Comparison of ENCODE assay signal across 21 cellular contexts in genomic region chr4:588351-588849, GRCh38. TPM values are rescaled to one million over a fixed set of nuclear protein-coding genes. Genes with fewer than 3 reads are reported as not detected.
DNase-seq lines count a peak whose midpoint lies in the region; ATAC-seq, FAIRE-seq and TF ChIP-seq lines count a peak whose summit lies in the region.
"Had no signal": no experiment of that assay in that cellular context is flagged by ENCODE, and none has a peak within 500 bp of the region (broad histone marks: within the 10 kb centered on the region; RNA-seq: fewer than 3 reads in every experiment).

No MANE protein-coding gene starts in this region.

- H4K5ac ChIP-seq in H1 (ENCODE audit: insufficient read length, low read depth, low read length): no peak overlapping the region

- H3K4me1 ChIP-seq in H1 (replicated peaks in 1 of 4; ENCODE audit: control insufficient read depth in 3 of 4, insufficient read depth in 4 of 4, low read length in 3 of 4) (no peaks in the 10 kb centered on the region; a peak in 1 of 7 replicates), osteoblast (ENCODE audit: insufficient read depth, low read length) (no peaks in the 10 kb centered on the region)
- no peaks in the 10 kb centered on the region for H3K4me1 ChIP-seq in CD8-positive, alpha-beta memory T cell (ENCODE audit: insufficient read depth, low read length)
- H3K4me1 ChIP-seq: BLaER1 had no signal

- no peaks in the 10 kb centered on the region for H3K36me3 ChIP-seq in H7 (replicated peaks; ENCODE audit: control insufficient read depth, insufficient read depth, low read length)
- H3K36me3 ChIP-seq in H1 (ENCODE audit: control insufficient read depth in 2 of 4, insufficient read depth in 4 of 4, low read length in 3 of 4): no peaks in the 10 kb centered on the region
- no peaks in the 10 kb centered on the region for H3K36me3 ChIP-seq in osteoblast (ENCODE audit: insufficient read depth, low read length)
- H3K36me3 ChIP-seq in CD8-positive, alpha-beta memory T cell (ENCODE audit: insufficient read depth, low read length): no peaks in the 10 kb centered on the region
- H3K36me3 ChIP-seq: BLaER1 had no signal

- TF ChIP-seq EP300 in H1 (IDR thresholded peaks at IDR 0.05; ENCODE audit: borderline replicate concordance in 1 of 2, low read depth in 2 of 2, low read length in 2 of 2): no peak

- TF ChIP-seq RAD21 in H1 (IDR thresholded peaks at IDR 0.05 in 1 of 2, conservative IDR thresholded peaks at IDR 0.05 in 1 of 2; ENCODE audit: low read depth in 2 of 2, low read length in 2 of 2): no peak

- no peak overlapping the region for H3K4me3 ChIP-seq in H7 (ENCODE audit: insufficient read depth, low read depth, low read length)
- no peak overlapping the region for H3K4me3 ChIP-seq in H1 (ENCODE audit: extremely low read depth in 1 of 4, insufficient read depth in 2 of 4, low read depth in 3 of 4, low read length in 4 of 4)
- H3K4me3 ChIP-seq in osteoblast (ENCODE audit: insufficient read depth, low read length): no peak overlapping the region
- H3K4me3 ChIP-seq in coronary artery: no peak overlapping the region
- no peak overlapping the region for H3K4me3 ChIP-seq in CD8-positive, alpha-beta memory T cell (ENCODE audit: low read length)
- H3K4me3 ChIP-seq: BLaER1, GM12878 had no signal

- no peak overlapping the region for H3K14ac ChIP-seq in H1 (ENCODE audit: insufficient read length)

- no peak overlapping the region for H3K18ac ChIP-seq in H1 (ENCODE audit: extremely low read depth, low read length)

- WGBS in H1 (ENCODE audit: extremely low coverage in 1 of 2, insufficient coverage in 1 of 2, insufficient read length in 1 of 2, insufficient replicate concordance in 2 of 2, low coverage in 1 of 2, low lambda C conversion rate in 2 of 2, missing lambda C conversion rate in 1 of 2), 2 experiments: 92% methylated on average over 36 of the region's 36 CpGs; no CpG with 5 or more reads in 1 of the 2 experiments

- H3K4ac ChIP-seq in H1 (replicated peaks; ENCODE audit: insufficient read length, low read depth, low read length): no peak overlapping the region

- H3K27me3 ChIP-seq in H7 (ENCODE audit: control insufficient read depth, insufficient read depth, low read length) (no peaks in the 10 kb centered on the region), H1 (replicated peaks in 1 of 4; ENCODE audit: control insufficient read depth in 3 of 4, extremely low read depth in 1 of 4, insufficient read depth in 3 of 4, low read length in 3 of 4) (no peaks in the 10 kb centered on the region), osteoblast (ENCODE audit: insufficient read depth, low read length) (no peaks in the 10 kb centered on the region)
- H3K27me3 ChIP-seq in CD8-positive, alpha-beta memory T cell (ENCODE audit: insufficient read depth, low read length, poor library complexity, severe bottlenecking): no peaks in the 10 kb centered on the region
- H3K27me3 ChIP-seq: BLaER1 had no signal

- POLR2A ChIA-PET in H1 (lab: Charles Lee; ENCODE audit: partially characterized antibody): interaction anchor here (1.5 kb wide), 1 partner anchor 11 kb away, joined by 3 read pairs; no protein-coding TSS in a partner anchor
- POLR2A ChIA-PET in CD8-positive, alpha-beta memory T cell (lab: Charles Lee): no interaction called here

- no peak overlapping the region for H3K56ac ChIP-seq in H1 (replicated peaks; ENCODE audit: insufficient read length, low read depth, low read length)

- CTCF ChIA-PET in activated CD8-positive, alpha-beta memory T cell treated with anti-CD3 and anti-CD28 coated beads, Interleukin-2, amount 10 ng/mL, durations not matched to agents 7 days and 5 days (lab: Charles Lee): no interaction called here
- CTCF ChIA-PET in H1 (lab: Charles Lee; ENCODE audit: partially characterized antibody): interaction anchor here (0.6 to 1.9 kb wide), 6 partner anchors 9 to 96 kb away, joined by 3 to 5 read pairs (median 4); no protein-coding TSS in a partner anchor
- CTCF ChIA-PET in CD8-positive, alpha-beta memory T cell (lab: Charles Lee): interaction anchor here (1.3 kb wide), 1 partner anchor 8 kb away, joined by 4 read pairs; no protein-coding TSS in a partner anchor

- no peak overlapping the region for H4K91ac ChIP-seq in H1 (replicated peaks; ENCODE audit: insufficient read length, low read length)

- no peak overlapping the region for H2AK5ac ChIP-seq in H1 (ENCODE audit: low read depth, low read length)

- no peak overlapping the region for H3K4me2 ChIP-seq in H1 (ENCODE audit: insufficient read depth in 1 of 2, low read depth in 2 of 2, low read length in 2 of 2)
- H3K4me2 ChIP-seq in osteoblast (ENCODE audit: insufficient read depth, low read length): no peak overlapping the region
- H3K4me2 ChIP-seq: BLaER1, KMS-11 had no signal

- no peaks in the 10 kb centered on the region for H3K79me1 ChIP-seq in H1 (ENCODE audit: low read depth, low read length)

- H2AFZ ChIP-seq in H1 (ENCODE audit: low read length): peak overlapping the region; percentile 99
- no peak overlapping the region for H2AFZ ChIP-seq in osteoblast (ENCODE audit: low read length)

- no peak overlapping the region for H3K27ac ChIP-seq in H1 (ENCODE audit: low read depth, low read length)
- no peak overlapping the region for H3K27ac ChIP-seq in osteoblast (ENCODE audit: low read depth, low read length)
- H3K27ac ChIP-seq in coronary artery: no peak overlapping the region
- no peak overlapping the region for H3K27ac ChIP-seq in CD8-positive, alpha-beta memory T cell (ENCODE audit: low read depth, low read length)
- H3K27ac ChIP-seq: BLaER1, KMS-11 had no signal

- peaks cover 2% of the 10 kb centered on the region for H3K36me3 Mint-ChIP-seq in activated CD8-positive, alpha-beta memory T cell treated with anti-CD3 and anti-CD28 coated beads, Interleukin-2, amount 10 ng/mL, durations not matched to agents 7 days and 5 days
- H3K36me3 Mint-ChIP-seq in CD8-positive, alpha-beta memory T cell: peaks cover 0 to 16% (median 0%) of the 10 kb centered on the region in 3 donors
- H3K36me3 Mint-ChIP-seq: CD14-positive monocyte had no signal

- H4K8ac ChIP-seq in H1 (ENCODE audit: extremely low read depth, insufficient read depth, low read length): no peak overlapping the region

- no peak overlapping the region for H3K27ac Mint-ChIP-seq in activated CD8-positive, alpha-beta memory T cell treated with anti-CD3 and anti-CD28 coated beads, Interleukin-2, amount 10 ng/mL, durations not matched to agents 7 days and 5 days
- H3K27ac Mint-ChIP-seq in CD8-positive, alpha-beta memory T cell: no peak overlapping the region
- H3K27ac Mint-ChIP-seq: CD14-positive monocyte; CD4-positive, alpha-beta memory T cell had no signal

- no peak overlapping the region for H3K9ac ChIP-seq in H1 (replicated peaks in 1 of 4; ENCODE audit: extremely low read depth in 1 of 4, low read depth in 3 of 4, low read length in 3 of 4)
- H3K9ac ChIP-seq: BLaER1, KMS-11 had no signal

- no peak overlapping the region for H2BK5ac ChIP-seq in H1 (ENCODE audit: low read depth, low read length)

- peaks cover 0 to 8% of the 10 kb centered on the region in 2 experiments; a peak in 1 of 4 replicates for H3K9me3 ChIP-seq in H1 (ENCODE audit: insufficient read depth in 2 of 2, low read depth in 1 of 2, low read length in 1 of 2)
- H3K9me3 ChIP-seq in osteoblast (ENCODE audit: low read depth, low read length): no peaks in the 10 kb centered on the region
- no peaks in the 10 kb centered on the region for H3K9me3 ChIP-seq in CD8-positive, alpha-beta memory T cell (ENCODE audit: low read length)

- no peak for TF ChIP-seq POLR2A in H1 (IDR thresholded peaks at IDR 0.05; ENCODE audit: control extremely low read depth in 1 of 2, low read depth in 2 of 2, low read length in 2 of 2)

- H2BK15ac ChIP-seq in H1 (ENCODE audit: low read length): no peak overlapping the region

- peak; percentile 21 for DNase-seq in activated CD8-positive, alpha-beta memory T cell treated with anti-CD3 and anti-CD28 coated beads for 24 hours
- DNase-seq in activated CD8-positive, alpha-beta memory T cell treated with anti-CD3 and anti-CD28 coated beads, Interleukin-2, amount 10 ng/mL, durations not matched to agents 7 days and 5 days: no peak
- DNase-seq in H7: peak; percentile 16
- DNase-seq in H1 (ENCODE audit: low read depth in 1 of 2, low spot score in 2 of 2): no peak
- DNase-seq in osteoblast (ENCODE audit: insufficient read length, low spot score, missing footprints): peak; percentile 50
- DNase-seq in GM19239 (ENCODE audit: insufficient read length, low spot score): no peak
- DNase-seq in coronary artery (ENCODE audit: low spot score): no peak
- no peak for DNase-seq in CD8-positive, alpha-beta memory T cell
- DNase-seq: 8988T; Calu3; CD4-positive, alpha-beta memory T cell; DND-41; EL; HCEC 1CT had no signal

- no peak for TF ChIP-seq CTCF in H1 (IDR thresholded peaks at IDR 0.05; ENCODE audit: control extremely low read depth in 1 of 3, insufficient read depth in 1 of 3, low read depth in 1 of 3, low read length in 3 of 3)
- no peak for TF ChIP-seq CTCF in osteoblast (IDR thresholded peaks at IDR 0.05; ENCODE audit: extremely low read depth, low read depth, low read length)
- TF ChIP-seq CTCF in coronary artery (IDR thresholded peaks at IDR 0.05): no peak

- H2BK120ac ChIP-seq in H1 (replicated peaks; ENCODE audit: low read depth, low read length): no peak overlapping the region

- no peaks in the 10 kb centered on the region for H3K79me2 ChIP-seq in H1 (ENCODE audit: control insufficient read depth in 1 of 2, insufficient read depth in 2 of 2, low read length in 2 of 2)
- H3K79me2 ChIP-seq in osteoblast (ENCODE audit: insufficient read depth, low read length): no peaks in the 10 kb centered on the region

- H2BK12ac ChIP-seq in H1 (ENCODE audit: low read depth, low read length): no peak overlapping the region

- peaks cover 19% of the 10 kb centered on the region for H3K9me3 Mint-ChIP-seq in activated CD8-positive, alpha-beta memory T cell treated with anti-CD3 and anti-CD28 coated beads, Interleukin-2, amount 10 ng/mL, durations not matched to agents 7 days and 5 days (ENCODE audit: low read depth)
- peaks cover 9 to 27% (median 18%) of the 10 kb centered on the region in 5 donors for H3K9me3 Mint-ChIP-seq in CD8-positive, alpha-beta memory T cell

- no peaks in the 10 kb centered on the region for H4K20me1 ChIP-seq in H1 (replicated peaks in 1 of 2; ENCODE audit: control insufficient read depth in 1 of 2, insufficient read depth in 2 of 2, low read length in 2 of 2)
- H4K20me1 ChIP-seq in osteoblast (ENCODE audit: insufficient read depth, low read length): no peaks in the 10 kb centered on the region
- H4K20me1 ChIP-seq: BLaER1 had no signal

- no peaks in the 10 kb centered on the region; the same call in 1 of the 2 replicates for H3K23me2 ChIP-seq in H1 (ENCODE audit: low read depth, low read length)

- no peak overlapping the region for H3K23ac ChIP-seq in H1 (ENCODE audit: insufficient read length)

- no peak overlapping the region for H3K4me3 Mint-ChIP-seq in activated CD8-positive, alpha-beta memory T cell treated with anti-CD3 and anti-CD28 coated beads, Interleukin-2, amount 10 ng/mL, durations not matched to agents 7 days and 5 days
- H3K4me3 Mint-ChIP-seq in CD8-positive, alpha-beta memory T cell: no peak overlapping the region
- H3K4me3 Mint-ChIP-seq: CD4-positive, alpha-beta memory T cell had no signal

- H2BK20ac ChIP-seq in H1 (ENCODE audit: low read length): no peak overlapping the region

- H3K4me1 Mint-ChIP-seq in activated CD8-positive, alpha-beta memory T cell treated with anti-CD3 and anti-CD28 coated beads, Interleukin-2, amount 10 ng/mL, durations not matched to agents 7 days and 5 days: no peaks in the 10 kb centered on the region
- no peaks in the 10 kb centered on the region for H3K4me1 Mint-ChIP-seq in CD8-positive, alpha-beta memory T cell
- H3K4me1 Mint-ChIP-seq: CD14-positive monocyte; CD4-positive, alpha-beta memory T cell had no signal

- peaks cover 4% of the 10 kb centered on the region for H3K27me3 Mint-ChIP-seq in activated CD8-positive, alpha-beta memory T cell treated with anti-CD3 and anti-CD28 coated beads, Interleukin-2, amount 10 ng/mL, durations not matched to agents 7 days and 5 days
- H3K27me3 Mint-ChIP-seq in CD8-positive, alpha-beta memory T cell: peaks cover 30 to 52% of the 10 kb centered on the region in 2 donors

- no peak for FAIRE-seq in H1 (lab: Jason Lieb, UNC)
- no peak for FAIRE-seq in GM19239 (lab: Jason Lieb, UNC)
- FAIRE-seq: GM12878 had no signal

- no peak for ATAC-seq in activated CD8-positive, alpha-beta memory T cell treated with anti-CD3 and anti-CD28 coated beads, Interleukin-2, amount 10 ng/mL, durations not matched to agents 7 days and 5 days
- ATAC-seq: GM12878 had no signal

RNA-seq across cellular contexts. Expression of gene TMEM271, which starts 12.3 kb away (rescaled TPM):
- not detected for total RNA-seq in activated CD8-positive, alpha-beta memory T cell treated with anti-CD3 and anti-CD28 coated beads, Interleukin-2, amount 10 ng/mL, durations not matched to agents 7 days and 5 days
- 0.41 and 0.59 TPM in 2 replicates for total RNA-seq in H7 (2014; rRNA removed; shearing (Covaris generic))
- 0.35 TPM in 1 of 2 replicates, not detected in the other for total RNA-seq in H1 (2021; fragmentation: NEBNext Ultra II Directional; extraction: Animal tissue kit (Norgen Biotek cat#: 25700))
- 0.08 and 0.14 TPM in 2 replicates for polyA plus RNA-seq in H1 (2011; rRNA removed)
- polyA plus RNA-seq in H1 (2011; cell fraction: cytosol; rRNA removed): 0.06 TPM
- polyA plus RNA-seq in H1 (2011; cell fraction: nucleus; rRNA removed): 0.14 TPM
- 0.16 TPM in 1 of 4 replicates, not detected in the others for polyA plus RNA-seq in H1 (2012, experiment 1 of 2)
- polyA plus RNA-seq in H1 (2012, experiment 2 of 2): 0.07 TPM
- polyA plus RNA-seq in H1 (2013, experiment 1 of 2): 0.08 TPM
- 0.13 TPM for polyA plus RNA-seq in H1 (2013, experiment 2 of 2)
- not detected in 2 replicates for polyA minus RNA-seq in H1 (2011; rRNA and poly(A)+ RNA removed)
- polyA minus RNA-seq in H1 (2011; cell fraction: cytosol; rRNA and poly(A)+ RNA removed): not detected
- polyA minus RNA-seq in H1 (2011; cell fraction: nucleus; rRNA and poly(A)+ RNA removed): not detected
- total RNA-seq in osteoblast: not detected in 2 replicates
- not detected for total RNA-seq in CD8-positive, alpha-beta memory T cell
- polyA plus RNA-seq in CD8-positive, alpha-beta memory T cell: not detected
- total RNA-seq: Calu3; CD4-positive, alpha-beta memory T cell; GM12878; HT-29 had no signal
- polyA plus RNA-seq: AG04450; CD14-positive monocyte; CD4-positive, alpha-beta memory T cell; GM12878 had no signal

RNA-seq across cellular contexts. Expression of gene PDE6B, which starts 37.0 kb away (rescaled TPM):
- total RNA-seq in activated CD8-positive, alpha-beta memory T cell treated with anti-CD3 and anti-CD28 coated beads, Interleukin-2, amount 10 ng/mL, durations not matched to agents 7 days and 5 days: 10 to 100 TPM; 10.0 to 14.6 TPM
- total RNA-seq in H7 (2014; rRNA removed; shearing (Covaris generic)): 12.1 and 12.7 TPM in 2 replicates
- total RNA-seq in H1 (2021; fragmentation: NEBNext Ultra II Directional; extraction: Animal tissue kit (Norgen Biotek cat#: 25700)): 4.1 and 4.5 TPM in 2 replicates
- 8.0 and 8.4 TPM in 2 replicates for polyA plus RNA-seq in H1 (2011; rRNA removed)
- 11.1 TPM for polyA plus RNA-seq in H1 (2011; cell fraction: cytosol; rRNA removed)
- 14.3 TPM for polyA plus RNA-seq in H1 (2011; cell fraction: nucleus; rRNA removed)
- polyA plus RNA-seq in H1 (2012, experiment 1 of 2): 9.1 to 17.0 TPM (median 14.1 TPM) in 4 replicates
- 4.3 TPM for polyA plus RNA-seq in H1 (2012, experiment 2 of 2)
- 1.3 TPM for polyA plus RNA-seq in H1 (2013, experiment 1 of 2)
- 2.1 TPM for polyA plus RNA-seq in H1 (2013, experiment 2 of 2)
- polyA minus RNA-seq in H1 (2011; rRNA and poly(A)+ RNA removed): 11.1 and 16.4 TPM in 2 replicates
- polyA minus RNA-seq in H1 (2011; cell fraction: cytosol; rRNA and poly(A)+ RNA removed): 6.8 TPM
- 9.4 TPM for polyA minus RNA-seq in H1 (2011; cell fraction: nucleus; rRNA and poly(A)+ RNA removed)
- total RNA-seq in osteoblast: not detected in 2 replicates
- total RNA-seq in CD8-positive, alpha-beta memory T cell: 10 to 100 TPM in 1 of 2 experiments, 1 to 10 TPM in 1; 9.3 to 10.1 TPM
- 21.5 TPM for polyA plus RNA-seq in CD8-positive, alpha-beta memory T cell
- total RNA-seq: Calu3, H4, HT-29 had no signal

Comparison
In these comparisons a context has a peak if more than half of its experiments do, and no peak if none do; other contexts are left out.
1. DNase-seq: peak in activated CD8-positive, alpha-beta memory T cell treated with anti-CD3 and anti-CD28 coated beads for 24 hours (single experiment), H7 (single experiment) and osteoblast (single experiment); none in activated CD8-positive, alpha-beta memory T cell treated with anti-CD3 and anti-CD28 coated beads, Interleukin-2, amount 10 ng/mL, durations not matched to agents 7 days and 5 days (single experiment), H1 (0 of 2), GM19239 (single experiment), coronary artery (single experiment) and CD8-positive, alpha-beta memory T cell (0 of 5).